Comparison of ENCODE assay signal across 8 cellular contexts in genomic region chr9:133609311-133610098, GRCh38. TPM values are rescaled to one million over a fixed set of nuclear protein-coding genes. Genes with fewer than 3 reads are reported as not detected.
DNase-seq lines count a peak whose midpoint lies in the region; ATAC-seq, FAIRE-seq and TF ChIP-seq lines count a peak whose summit lies in the region.

FAM163B (minus strand) TSS chr9:133609389; CDS start chr9:133580223, 29,166 bp downstream.

- in situ Hi-C loops in K562 (cut with MboI): no loop called here

- FAIRE-seq in K562 (lab: Jason Lieb, UNC): no peak

- H3K36me3 ChIP-seq in BLaER1 treated with 17β-estradiol and CSF1 and Interleukin-3, amounts not matched to agents 10 nM and 100 nM: no peaks in the 10 kb centered on the region
- H3K36me3 ChIP-seq in K562 (ENCODE audit: control insufficient read depth, insufficient read depth, low read length) (no peaks in the 10 kb centered on the region), Peyer's patch (no peaks in the 10 kb centered on the region), SJCRH30 (no peaks in the 10 kb centered on the region)

- H3K79me2 ChIP-seq in K562 (ENCODE audit: control insufficient read depth, insufficient read depth, low read length): no peaks in the 10 kb centered on the region

- TF ChIP-seq POLR2A in K562 (conservative IDR thresholded peaks at IDR 0.05) (no peak), Peyer's patch (IDR thresholded peaks at IDR 0.05) (no peak)

- TF ChIP-seq CTCF in K562 (IDR thresholded peaks at IDR 0.05 in 2 of 3, conservative IDR thresholded peaks at IDR 0.05 in 1 of 3; ENCODE audit: insufficient read depth in 2 of 3, low read depth in 1 of 3, low read length in 3 of 3) (no peak), Peyer's patch (IDR thresholded peaks at IDR 0.05) (no peak), omental fat pad (IDR thresholded peaks at IDR 0.05) (no peak)

- no peak within 1 kb of the TSS for H3K27ac Mint-ChIP-seq in stimulated activated naive CD8-positive, alpha-beta T cell treated with anti-CD3 and anti-CD28 coated beads, Interleukin-15, amount 100 ng/mL, for 72 hours

- H3K27me3 ChIP-seq in BLaER1 treated with 17β-estradiol and CSF1 and Interleukin-3, amounts not matched to agents 10 nM and 100 nM: peaks cover 46 to 91% (median 71%) of the 10 kb centered on the region in 11 experiments
- peaks cover 11 to 53% of the 10 kb centered on the region in 2 experiments; a peak in 4 of 5 replicates for H3K27me3 ChIP-seq in K562 (ENCODE audit: control insufficient read depth in 2 of 2, insufficient read depth in 2 of 2, low read length in 2 of 2)
- peaks cover 0 to 4% of the 10 kb centered on the region in 2 donors for H3K27me3 ChIP-seq in Peyer's patch
- H3K27me3 ChIP-seq in SJCRH30: peaks cover 42% of the 10 kb centered on the region

- POLR2A ChIA-PET in K562 (lab: Yijun Ruan, JAX): no interaction called here

- no peaks in the 10 kb centered on the region for H3K9me3 ChIP-seq in BLaER1 treated with 17β-estradiol and CSF1 and Interleukin-3, amounts not matched to agents 10 nM and 100 nM (replicated peaks in 1 of 11)
- no peaks in the 10 kb centered on the region for H3K9me3 ChIP-seq in K562 (replicated peaks; ENCODE audit: control insufficient read depth, insufficient read depth, low read depth, low read length)
- H3K9me3 ChIP-seq in Peyer's patch: no peaks in the 10 kb centered on the region
- 0 out of 2 replicates have a peak, but pooled peaks cover 4% of the 10 kb centered on the region for H3K9me3 ChIP-seq in SJCRH30 (replicated peaks)

- WGBS in K562 (ENCODE audit: insufficient coverage, low coverage, missing lambda C conversion rate): 4% methylated on average over 27 of the region's 61 CpGs

- H3K4me1 ChIP-seq in BLaER1 treated with 17β-estradiol and CSF1 and Interleukin-3, amounts not matched to agents 10 nM and 100 nM: peaks cover 0 to 22% (median 14%) of the 10 kb centered on the region in 10 experiments; a peak in 16 of 20 replicates
- H3K4me1 ChIP-seq in K562 (replicated peaks in 1 of 2; ENCODE audit: control insufficient read depth in 2 of 2, insufficient read depth in 2 of 2, low read length in 2 of 2) (peaks cover 0 to 12% of the 10 kb centered on the region in 2 experiments; a peak in 2 of 5 replicates), Peyer's patch (no peaks in the 10 kb centered on the region), SJCRH30 (peaks cover 13% of the 10 kb centered on the region; the same call in 1 of the 2 replicates)

- TF ChIP-seq EP300 in K562 (IDR thresholded peaks at IDR 0.05; ENCODE audit: low read length): no peak

- H3K27ac ChIP-seq in BLaER1 treated with 17β-estradiol and CSF1 and Interleukin-3, amounts not matched to agents 10 nM and 100 nM: no peak within 1 kb of the TSS
- H3K27ac ChIP-seq in K562 (ENCODE audit: extremely low read depth, low read depth, low read length) (no peak within 1 kb of the TSS), Peyer's patch (no peak within 1 kb of the TSS), SJCRH30 (no peak within 1 kb of the TSS)

- peak; percentile 91 for ATAC-seq in K562
- ATAC-seq in stimulated activated naive CD8-positive, alpha-beta T cell treated with anti-CD3 and anti-CD28 coated beads, Interleukin-15, amount 100 ng/mL, for 72 hours: peak; percentile 69
- no peak for ATAC-seq in omental fat pad (ENCODE audit: low FRiP score)

- H3K9ac ChIP-seq in BLaER1 treated with 17β-estradiol and CSF1 and Interleukin-3, amounts not matched to agents 10 nM and 100 nM: no peak within 1 kb of the TSS
- H3K9ac ChIP-seq in K562 (ENCODE audit: insufficient read depth in 1 of 2, low read depth in 2 of 2, low read length in 2 of 2): no peak within 1 kb of the TSS

- peak within 1 kb of the TSS in 6 of 11 experiments; percentile 10 to 26 (median 24); a peak in 5 of 22 replicates for H3K4me2 ChIP-seq in BLaER1 treated with 17β-estradiol and CSF1 and Interleukin-3, amounts not matched to agents 10 nM and 100 nM
- H3K4me2 ChIP-seq in K562 (ENCODE audit: insufficient read depth, low read length): no peak within 1 kb of the TSS

- H2AFZ ChIP-seq in K562 (ENCODE audit: low read depth, low read length): no peak within 1 kb of the TSS

- H3K4me3 Mint-ChIP-seq in stimulated activated naive CD8-positive, alpha-beta T cell treated with anti-CD3 and anti-CD28 coated beads, Interleukin-15, amount 100 ng/mL, for 72 hours: no peak within 1 kb of the TSS

- CTCF ChIA-PET in K562 (lab: Yijun Ruan, JAX; ENCODE audit: low intra/inter-chr PET ratio): interaction anchor here (0.6 kb wide), 1 partner anchor 489 kb away, joined by 3 read pairs; no protein-coding TSS in a partner anchor

- intact Hi-C loops in K562 (cut with micrococcal nuclease): no loop called here

- peaks cover 18% of the 10 kb centered on the region for H3K4me1 Mint-ChIP-seq in stimulated activated naive CD8-positive, alpha-beta T cell treated with anti-CD3 and anti-CD28 coated beads, Interleukin-15, amount 100 ng/mL, for 72 hours

- no peak for TF ChIP-seq RAD21 in K562 (CRISPR knock-in tag; conservative IDR thresholded peaks at IDR 0.05 in 1 of 2, IDR thresholded peaks at IDR 0.05 in 1 of 2)

- DNase-seq in NCI-H69 (lab: John Stamatoyannopoulos, UW): peak; percentile 60
- DNase-seq in K562 (ENCODE audit: extremely low read depth in 1 of 4, low spot score in 3 of 4): peak; percentile 53 to 89 (median 80)
- peak; percentile 88 for DNase-seq in left kidney (ENCODE audit: low read depth, low spot score)
- DNase-seq in stimulated activated naive CD8-positive, alpha-beta T cell treated with anti-CD3 and anti-CD28 coated beads, Interleukin-15, amount 100 ng/mL, for 72 hours: peak; percentile 30 to 39
- no peak for DNase-seq in Peyer's patch
- no peak for DNase-seq in SJCRH30
- no peak for DNase-seq in omental fat pad (ENCODE audit: low spot score)

- H3K4me3 ChIP-seq in BLaER1 treated with 17β-estradiol and CSF1 and Interleukin-3, amounts not matched to agents 10 nM and 100 nM: no peak within 1 kb of the TSS; a peak in 1 of 20 replicates
- H3K4me3 ChIP-seq in K562 (no peak within 1 kb of the TSS), Peyer's patch (no peak within 1 kb of the TSS), SJCRH30 (no peak within 1 kb of the TSS)

- BruUV-seq in K562 (replicated peaks; lab: Mats Ljungman, UMichigan): no TSS peak

- H3K27me3 Mint-ChIP-seq in stimulated activated naive CD8-positive, alpha-beta T cell treated with anti-CD3 and anti-CD28 coated beads, Interleukin-15, amount 100 ng/mL, for 72 hours: peaks cover 73% of the 10 kb centered on the region

- peaks cover 0 to 55% (median 0%) of the 10 kb centered on the region in 11 experiments; a peak in 8 of 22 replicates for H4K20me1 ChIP-seq in BLaER1 treated with 17β-estradiol and CSF1 and Interleukin-3, amounts not matched to agents 10 nM and 100 nM
- peaks cover 18% of the 10 kb centered on the region for H4K20me1 ChIP-seq in K562 (replicated peaks; ENCODE audit: control insufficient read depth, insufficient read depth, low read length)

- H3K9me3 Mint-ChIP-seq in stimulated activated naive CD8-positive, alpha-beta T cell treated with anti-CD3 and anti-CD28 coated beads, Interleukin-15, amount 100 ng/mL, for 72 hours: no peaks in the 10 kb centered on the region

- H3K9me1 ChIP-seq in K562 (ENCODE audit: control insufficient read depth, insufficient read depth, low read length): no peaks in the 10 kb centered on the region

TF ChIP-seq in K562, 482 proteins besides CTCF, POLR2A, EP300 and RAD21 (continues in another document):
- TF ChIP-seq BRCA1 (IDR thresholded peaks at IDR 0.05) (no peak), BRCA1 (CRISPR knock-in tag; IDR thresholded peaks at IDR 0.05) (no peak), RCOR1 (IDR thresholded peaks at IDR 0.05; ENCODE audit: borderline replicate concordance in 1 of 2, low read depth in 2 of 2, low read length in 2 of 2) (peak in 1 of 2 experiments; percentile 44; a peak in 1 of 4 replicates), STAT6 (CRISPR knock-in tag; IDR thresholded peaks at IDR 0.05) (no peak), KDM1A (IDR thresholded peaks at IDR 0.05) (no peak), ZNF695 (CRISPR knock-in tag; IDR thresholded peaks at IDR 0.05) (no peak), NR3C1 (CRISPR knock-in tag; IDR thresholded peaks at IDR 0.05) (no peak)

RNA-seq across cellular contexts. Expression of gene FAM163B, which starts in this region (rescaled TPM):
- not detected in 2 replicates for total RNA-seq in K562 (2011; cell fraction: chromatin; rRNA removed; ENCODE audit: low replicate concordance)
- not detected in 2 replicates for total RNA-seq in K562 (2011; cell fraction: nucleolus; rRNA removed)
- not detected in 2 replicates for total RNA-seq in K562 (2011; cell fraction: nucleoplasm; rRNA removed)
- total RNA-seq in K562 (2014; rRNA removed) (not detected in 2 replicates), K562 (2014; rRNA removed; fragmentation: Illumina TruSeq; extraction: Trizol) (not detected in 2 replicates), K562 (2015; rRNA removed; fragmentation: Illumina TruSeq; extraction: Trizol) (not detected in 2 replicates), K562 (2021) (not detected in 2 replicates), Peyer's patch (not detected), omental fat pad (not detected)
- polyA plus RNA-seq in K562 (2011; rRNA removed) (not detected in 2 replicates), K562 (2014; fragmentation: Illumina TruSeq; extraction: Trizol) (not detected in 2 replicates), K562 (2014; fragmentation: Nextera tagmentation; extraction: Ambion mirVana) (not detected), K562 (2014; rRNA removed) (not detected in 2 replicates)
- polyA plus RNA-seq in K562 (2011; cell fraction: cytosol; rRNA removed): not detected in 2 replicates
- polyA plus RNA-seq in K562 (2011; cell fraction: nucleus; rRNA removed): not detected in 2 replicates
- not detected in 2 replicates for polyA plus RNA-seq in K562 (2012)
- polyA minus RNA-seq in K562 (2011; rRNA and poly(A)+ RNA removed): not detected in 2 replicates
- not detected in 2 replicates for polyA minus RNA-seq in K562 (2011; cell fraction: cytosol; rRNA and poly(A)+ RNA removed)
- not detected in 2 replicates for polyA minus RNA-seq in K562 (2011; cell fraction: nucleus; rRNA and poly(A)+ RNA removed)
- 2.5 and 3.4 TPM in 2 replicates for total RNA-seq in SJCRH30 (2014; rRNA removed; shearing (Covaris generic))

Comparison
In these comparisons a context has a peak if more than half of its experiments do, and no peak if none do; other contexts are left out.
1. Peak in DNase-seq and ATAC-seq in K562; RNA of the gene not detected or under 1 TPM.
2. DNase-seq: peak in NCI-H69 (single experiment), left kidney (single experiment) and stimulated activated naive CD8-positive, alpha-beta T cell treated with anti-CD3 and anti-CD28 coated beads, Interleukin-15, amount 100 ng/mL, for 72 hours (2 of 2); none in Peyer's patch (0 of 3), SJCRH30 (0 of 2) and omental fat pad (single experiment).